In the genomic region with DNA sequence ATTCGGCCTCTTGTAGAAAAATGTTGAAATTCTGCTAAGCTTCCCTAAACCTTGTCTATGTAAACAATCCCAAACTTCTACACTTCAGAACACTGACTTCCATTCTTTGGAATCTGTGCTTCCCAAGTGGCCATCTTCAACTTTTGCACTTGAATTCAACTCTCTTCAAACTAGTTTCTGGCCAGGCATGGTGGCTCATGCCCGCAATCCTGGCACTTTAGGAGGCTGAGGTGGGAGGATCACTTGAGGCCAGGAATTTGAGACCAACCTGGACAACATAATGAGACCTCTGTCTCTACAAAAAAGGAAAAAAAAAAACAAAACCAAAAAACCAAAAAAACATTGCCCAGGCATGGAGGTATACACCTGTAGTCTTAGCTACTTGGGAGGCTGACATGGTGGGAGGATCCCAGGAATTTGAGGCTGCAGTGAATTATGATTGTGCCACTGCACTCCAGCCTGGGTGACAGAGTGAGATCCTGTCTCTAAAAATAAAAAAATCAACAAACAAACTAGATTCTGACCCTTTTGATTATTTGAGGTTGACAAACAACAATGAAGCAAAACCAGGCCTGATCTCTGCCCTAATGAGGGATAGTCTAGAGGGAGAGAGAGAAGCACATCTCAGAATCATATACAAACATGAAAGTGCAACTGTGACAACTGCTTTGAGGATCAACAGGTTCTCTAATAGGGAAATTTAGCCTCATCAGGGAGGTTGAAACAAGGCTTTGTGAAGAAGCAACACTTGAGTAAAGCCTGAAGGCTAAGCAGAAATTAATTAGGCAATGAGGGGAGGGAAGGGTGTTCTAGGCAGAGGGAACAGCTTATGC, we compare ENCODE assay signal across 21 cellular contexts. TPM values are rescaled to one million over a fixed set of nuclear protein-coding genes. Genes with fewer than 3 reads are reported as not detected.
DNase-seq lines count a peak whose midpoint lies in the region; ATAC-seq, FAIRE-seq and TF ChIP-seq lines count a peak whose summit lies in the region.
"Had no signal": no experiment of that assay in that cellular context is flagged by ENCODE, and none has a peak within 500 bp of the region (broad histone marks: within the 10 kb centered on the region; RNA-seq: fewer than 3 reads in every experiment).

No MANE protein-coding gene starts in this region.

- peaks cover 4% of the 10 kb centered on the region for H3K9me3 Mint-ChIP-seq in type B pancreatic cell

- FAIRE-seq in GM12878 (lab: Jason Lieb, UNC): no peak

- TF ChIP-seq EP300 in GM12878 (IDR thresholded peaks at IDR 0.05; ENCODE audit: borderline replicate concordance in 1 of 2, control insufficient read depth in 1 of 2, low read depth in 2 of 2, low read length in 2 of 2): no peak

- H3K36me3 Mint-ChIP-seq in type B pancreatic cell: no peaks in the 10 kb centered on the region
- H3K36me3 Mint-ChIP-seq: IgD-negative memory B cell, naive B cell had no signal

- H3K4me2 ChIP-seq in GM12878 (ENCODE audit: control insufficient read depth, insufficient read depth): no peak overlapping the region

- H3K27ac ChIP-seq in GM12878 (ENCODE audit: control insufficient read depth, insufficient read depth) (no peak overlapping the region), right lobe of liver (peak overlapping the region in 2 of 3 donors; percentile 11 to 57)
- H3K27ac ChIP-seq: vagina had no signal

- no peak overlapping the region for H2AFZ ChIP-seq in GM12878 (ENCODE audit: control insufficient read depth, low read depth, low read length)

- BruUV-seq in GM12878 (replicated peaks; lab: Mats Ljungman, UMichigan): no TSS peak

- H3K27me3 ChIP-seq in GM12878 (replicated peaks in 1 of 2; ENCODE audit: control insufficient read depth in 2 of 2, insufficient read depth in 2 of 2, low read length in 1 of 2) (no peaks in the 10 kb centered on the region), right lobe of liver (no peaks in the 10 kb centered on the region)
- H3K27me3 ChIP-seq: vagina had no signal

- H3K9ac ChIP-seq in GM12878 (ENCODE audit: control insufficient read depth, insufficient read depth, low read length): no peak overlapping the region

- intact Hi-C loops in GM12878 (cut with micrococcal nuclease; ENCODE audit: unreplicated experiment): no loop called here
- intact Hi-C loops in right lobe of liver (cut with DNase I): no loop called here
- intact Hi-C loops in posterior vena cava (cut with DNase I): no loop called here

- H3K4me1 ChIP-seq in GM12878 (ENCODE audit: control insufficient read depth, insufficient read depth, low read length) (no peaks in the 10 kb centered on the region), right lobe of liver (peaks cover 0 to 45% (median 14%) of the 10 kb centered on the region in 4 donors)

- H3K4me3 ChIP-seq in GM12878 (no peak overlapping the region), right lobe of liver (no peak overlapping the region)
- H3K4me3 ChIP-seq: vagina had no signal

- no peaks in the 10 kb centered on the region for H3K27me3 Mint-ChIP-seq in type B pancreatic cell
- H3K27me3 Mint-ChIP-seq: CD8-positive, alpha-beta memory T cell; effector memory CD8-positive, alpha-beta T cell; IgD-negative memory B cell had no signal

- POLR2A ChIA-PET in GM12878 (lab: Charles Lee): interaction anchor here (0.9 to 1.1 kb wide), 2 partner anchors 11 to 38 kb away, joined by 3 to 7 read pairs; no protein-coding TSS in a partner anchor

- RAD21 ChIA-PET in GM12878 (lab: Charles Lee; ENCODE audit: unreplicated experiment): interaction anchor here (1.1 to 1.5 kb wide), 2 partner anchors 38 to 65 kb away, joined by 4 to 5 read pairs; no protein-coding TSS in a partner anchor

- TF ChIP-seq CTCF in GM12878 (IDR thresholded peaks at IDR 0.05 in 2 of 3, conservative IDR thresholded peaks at IDR 0.05 in 1 of 3; ENCODE audit: control insufficient read depth in 2 of 3, extremely low read depth in 1 of 3, insufficient read depth in 1 of 3, low read depth in 3 of 3, low read length in 3 of 3) (no peak), right lobe of liver (IDR thresholded peaks at IDR 0.05) (no peak), type B pancreatic cell (conservative IDR thresholded peaks at IDR 0.05) (no peak)

- H3K36me3 ChIP-seq in GM12878 (ENCODE audit: control insufficient read depth in 2 of 2, insufficient read depth in 2 of 2, low read length in 1 of 2): no peaks in the 10 kb centered on the region; a peak in 1 of 4 replicates
- H3K36me3 ChIP-seq in right lobe of liver: no peaks in the 10 kb centered on the region
- H3K36me3 ChIP-seq: vagina had no signal

- TF ChIP-seq POLR2A in GM12878 (IDR thresholded peaks at IDR 0.05; ENCODE audit: low read depth, low read length): no peak
- no peak for TF ChIP-seq POLR2A in right lobe of liver (IDR thresholded peaks at IDR 0.05)

- CTCF ChIA-PET in GM12878 (lab: Yijun Ruan, JAX): interaction anchor here (0.6 to 3.5 kb wide), 5 partner anchors 13 to 223 kb away, joined by 3 to 43 read pairs (median 3); a partner anchor contains a TSS

- in situ Hi-C loops in GM12878 (cut with MboI): no loop called here

- WGBS in GM12878 (ENCODE audit: insufficient coverage, insufficient replicate concordance, low lambda C conversion rate, missing lambda C conversion rate): 87% methylated on average over 2 of the region's 2 CpGs
- 55% methylated on average over 2 of the region's 2 CpGs for WGBS in right lobe of liver (ENCODE audit: insufficient coverage, low coverage, low lambda C conversion rate, missing lambda C conversion rate)

- H3K4me1 Mint-ChIP-seq in type B pancreatic cell (ENCODE audit: unreplicated experiment): peaks cover 13% of the 10 kb centered on the region
- H3K4me1 Mint-ChIP-seq: naive B cell, WTC11 had no signal

- ATAC-seq in HG03159 (IDR thresholded peaks at IDR 0.05; ENCODE audit: unreplicated experiment): peak; percentile 49
- peak; percentile 49 for ATAC-seq in GM12878
- peak; percentile 19 to 50 (median 34) for ATAC-seq in right lobe of liver
- ATAC-seq in stimulated activated naive CD8-positive, alpha-beta T cell treated with anti-CD3 and anti-CD28 coated beads, Interleukin-15, Interleukin-2, amounts not matched to agents 100 U/mL and 50 U/mL, for 24 hours: no peak
- no peak for ATAC-seq in HG02678 (IDR thresholded peaks at IDR 0.05; ENCODE audit: unreplicated experiment)

- DNase-seq in GM12878 (ENCODE audit: low read depth, low spot score) (no peak), right lobe of liver (no peak), type B pancreatic cell (ENCODE audit: extremely low spot score, unreplicated experiment) (no peak), posterior vena cava (ENCODE audit: low spot score) (no peak)
- DNase-seq in stimulated activated naive CD8-positive, alpha-beta T cell treated with anti-CD3 and anti-CD28 coated beads, Interleukin-15, Interleukin-2, amounts not matched to agents 100 U/mL and 50 U/mL, for 24 hours: no peak
- DNase-seq: activated CD4-positive, alpha-beta T cell treated with anti-CD3 and anti-CD28 coated beads, Interleukin-2, amount 50 U/mL, for 48 hours; activated CD8-positive, alpha-beta memory T cell treated with anti-CD3 and anti-CD28 coated beads, Interleukin-2, amount 50 U/mL, for 48 hours; activated gamma-delta T cell; effector memory CD8-positive, alpha-beta T cell; GDM1; mammary epithelial cell; naive B cell; NCI-H510A; stimulated activated CD4-positive, alpha-beta T cell treated with anti-CD3 and anti-CD28 coated beads, Interleukin-15, amount 100 ng/mL, for 24 hours; substantia nigra had no signal

- H3K9me3 ChIP-seq in GM12878 (replicated peaks; ENCODE audit: control insufficient read depth, insufficient read depth, low read length): no peaks in the 10 kb centered on the region; the same call in 1 of the 3 replicates
- no peaks in the 10 kb centered on the region for H3K9me3 ChIP-seq in right lobe of liver
- H3K9me3 ChIP-seq: vagina had no signal

- SMC1A ChIA-PET in GM12878 (lab: Charles Lee; ENCODE audit: uncharacterized antibody, unreplicated experiment): interaction anchor here (0.8 to 3.3 kb wide), 8 partner anchors 11 to 64 kb away, joined by 3 to 26 read pairs (median 5); a partner anchor contains a TSS

- H3K79me2 ChIP-seq in GM12878 (ENCODE audit: control insufficient read depth, insufficient read depth, low read length): no peaks in the 10 kb centered on the region

- TF ChIP-seq RAD21 in GM12878 (IDR thresholded peaks at IDR 0.05; ENCODE audit: insufficient read depth, low read depth, low read length): no peak

- no peaks in the 10 kb centered on the region for H4K20me1 ChIP-seq in GM12878 (ENCODE audit: control insufficient read depth, insufficient read depth)

- H3K4me3 Mint-ChIP-seq in type B pancreatic cell: no peak overlapping the region
- H3K4me3 Mint-ChIP-seq: CD8-positive, alpha-beta memory T cell; effector memory CD8-positive, alpha-beta T cell; IgD-negative memory B cell; naive B cell; WTC11 had no signal

- H3K27ac Mint-ChIP-seq in type B pancreatic cell: peak overlapping the region; percentile 42
- H3K27ac Mint-ChIP-seq: effector memory CD8-positive, alpha-beta T cell; IgD-negative memory B cell; WTC11 had no signal

TF ChIP-seq in GM12878, 131 proteins besides CTCF, POLR2A, EP300 and RAD21:
- TF ChIP-seq ASH2L (IDR thresholded peaks at IDR 0.05; ENCODE audit: borderline replicate concordance, low read depth) (no peak), CEBPB (IDR thresholded peaks at IDR 0.05; ENCODE audit: borderline replicate concordance in 1 of 2, low read depth in 2 of 2, low read length in 2 of 2) (no peak)

RNA-seq across cellular contexts. Expression of a gene that starts 11.6 kb away (rescaled TPM):
- total RNA-seq in GM12878 (2013; cell fraction: nucleolus; rRNA removed): 40.0 and 42.0 TPM in 2 replicates
- total RNA-seq in GM12878 (2014; rRNA removed) (154 and 174 TPM in 2 replicates), GM12878 (2014; rRNA removed; fragmentation: Illumina TruSeq; extraction: Trizol) (160 and 164 TPM in 2 replicates), GM12878 (2021) (171 and 172 TPM in 2 replicates), right lobe of liver (1 to 10 TPM; 1.3 to 5.5 (median 2.7) TPM), type B pancreatic cell (ENCODE audit: low replicate concordance) (43.1 and 45.6 TPM in 2 replicates), posterior vena cava (100 to 1,000 TPM; 120 to 138 TPM)
- polyA plus RNA-seq in GM12878 (2011; ENCODE audit: low read depth): 52.2 TPM
- polyA plus RNA-seq in GM12878 (2011; rRNA removed) (150 and 222 TPM in 2 replicates), GM12878 (2014; fragmentation: Illumina TruSeq; extraction: Trizol) (184 and 205 TPM in 2 replicates), GM12878 (2014; fragmentation: Nextera tagmentation; extraction: Ambion mirVana) (10 to 100 TPM; 40.7 to 84.7 TPM), GM12878 (2014; rRNA removed) (107 and 124 TPM in 2 replicates), GM12878 (2016; fragmentation: Nextera tagmentation; extraction: Ambion mirVana) (100 to 1,000 TPM; 399 to 411 TPM)
- polyA plus RNA-seq in GM12878 (2011; cell fraction: cytosol; rRNA removed): 70.9 and 74.3 TPM in 2 replicates
- polyA plus RNA-seq in GM12878 (2011; cell fraction: nucleus; rRNA removed): 41.2 and 46.2 TPM in 2 replicates
- 55.8 and 75.4 TPM in 2 replicates for polyA plus RNA-seq in GM12878 (2012)
- 43.8 and 53.7 TPM in 2 replicates for polyA minus RNA-seq in GM12878 (2011; rRNA and poly(A)+ RNA removed)
- polyA minus RNA-seq in GM12878 (2011; cell fraction: cytosol; rRNA and poly(A)+ RNA removed): 23.0 and 31.3 TPM in 2 replicates
- 18.0 and 35.2 TPM in 2 replicates for polyA minus RNA-seq in GM12878 (2011; cell fraction: nucleus; rRNA and poly(A)+ RNA removed)

Comparison
In these comparisons a context has a peak if more than half of its experiments do, and no peak if none do; other contexts are left out.
1. ATAC-seq: peak in HG03159 (single experiment), GM12878 (single experiment) and right lobe of liver (4 of 4); none in stimulated activated naive CD8-positive, alpha-beta T cell treated with anti-CD3 and anti-CD28 coated beads, Interleukin-15, Interleukin-2, amounts not matched to agents 100 U/mL and 50 U/mL, for 24 hours (single experiment) and HG02678 (single experiment).